16 cellular contexts compared by ENCODE assay signal in genomic region chr1:171160181-171160580, GRCh38. TPM values are rescaled to one million over a fixed set of nuclear protein-coding genes. Genes with fewer than 3 reads are reported as not detected.
DNase-seq lines count a peak whose midpoint lies in the region; ATAC-seq, FAIRE-seq and TF ChIP-seq lines count a peak whose summit lies in the region.
"Had no signal": no experiment of that assay in that cellular context is flagged by ENCODE, and none has a peak within 500 bp of the region (broad histone marks: within the 10 kb centered on the region; RNA-seq: fewer than 3 reads in every experiment).

No MANE protein-coding gene starts in this region.

- H3K4me3 ChIP-seq in pancreas (no peak overlapping the region), transverse colon (no peak overlapping the region), lower lobe of right lung (no peak overlapping the region)
- H3K4me3 ChIP-seq: mucosa of descending colon had no signal

- H3K27ac ChIP-seq in epithelial cell of prostate (peak overlapping the region; percentile 19), pancreas (peak overlapping the region in 3 of 4 donors; percentile 45 to 72 (median 67)), transverse colon (peak overlapping the region in 1 of 4 donors; percentile 1), lower lobe of right lung (no peak overlapping the region)

- ATAC-seq in GM18870 (IDR thresholded peaks at IDR 0.05; ENCODE audit: unreplicated experiment) = peak; percentile 73
- peak; percentile 68 for ATAC-seq in HG03175 (IDR thresholded peaks at IDR 0.05; ENCODE audit: unreplicated experiment)
- peak; percentile 31 to 87 (median 81) for ATAC-seq in pancreas
- ATAC-seq in lower lobe of right lung = no peak
- ATAC-seq: mucosa of descending colon had no signal

- no peak for TF ChIP-seq EP300 in transverse colon (IDR thresholded peaks at IDR 0.05; ENCODE audit: low read depth)

- H3K4me1 ChIP-seq in pancreas = no peaks in the 10 kb centered on the region
- H3K4me1 ChIP-seq in transverse colon = peaks cover 0 to 11% (median 4%) of the 10 kb centered on the region in 4 donors
- H3K4me1 ChIP-seq in lower lobe of right lung = no peaks in the 10 kb centered on the region

- WGBS in pancreas, 2 donors = 66 to 67% methylated on average over 2 of the region's 2 CpGs
- 34 to 47% methylated on average over 2 of the region's 2 CpGs for WGBS in transverse colon (ENCODE audit: low coverage in 1 of 2), 2 donors

- no peak for DNase-seq in epithelial cell of prostate (ENCODE audit: low read depth, low spot score)
- no peak for DNase-seq in pancreas
- no peak for DNase-seq in UCSD-AML1 (lab: John Stamatoyannopoulos, UW; ENCODE audit: unreplicated experiment)
- no peak for DNase-seq in DMS114 treated with DMSO at 0.1 percent for 48 hours (lab: John Stamatoyannopoulos, UW; ENCODE audit: unreplicated experiment)
- DNase-seq in transverse colon = no peak
- DNase-seq in lower lobe of right lung = no peak
- DNase-seq: activated naive CD4-positive, alpha-beta T cell treated with anti-CD3 and anti-CD28 coated beads, Interleukin-2, amount 50 U/mL, for 16 hours; cerebellar nuclear complex; mucosa of descending colon; NCI-H1436; NCI-H526 treated with DMSO at 0.1 percent for 48 hours; SHP77 treated with DMSO at 0.1 percent for 48 hours had no signal

- H3K27me3 ChIP-seq in pancreas (no peaks in the 10 kb centered on the region), transverse colon (no peaks in the 10 kb centered on the region), lower lobe of right lung (ENCODE audit: low read depth) (no peaks in the 10 kb centered on the region)

- in situ Hi-C loops in transverse colon (cut with MboI; ENCODE audit: low pct_ligation_motif_present in 1 of 4, low pct_unique_long_range_greater_than_20kb in 1 of 4, low sequenced_read_pairs in 3 of 4) = no loop called here

- intact Hi-C loops in pancreas (cut with DNase I) = no loop called here
- intact Hi-C loops in transverse colon (cut with DNase I; ENCODE audit: low total_unique reads) = no loop called here
- intact Hi-C loops in lower lobe of right lung (cut with DNase I) = no loop called here

- no peaks in the 10 kb centered on the region for H3K9me3 ChIP-seq in pancreas
- H3K9me3 ChIP-seq in transverse colon = no peaks in the 10 kb centered on the region
- H3K9me3 ChIP-seq in lower lobe of right lung = no peaks in the 10 kb centered on the region
- H3K9me3 ChIP-seq: mucosa of descending colon had no signal

- no peaks in the 10 kb centered on the region for H3K36me3 ChIP-seq in pancreas
- H3K36me3 ChIP-seq in transverse colon = no peaks in the 10 kb centered on the region
- H3K36me3 ChIP-seq in lower lobe of right lung = no peaks in the 10 kb centered on the region

- TF ChIP-seq CTCF in pancreas (IDR thresholded peaks at IDR 0.05) = no peak
- no peak for TF ChIP-seq CTCF in transverse colon (IDR thresholded peaks at IDR 0.05)
- TF ChIP-seq CTCF in lower lobe of right lung (IDR thresholded peaks at IDR 0.05) = no peak

- FAIRE-seq in pancreas (lab: Jason Lieb, UNC) = no peak
- FAIRE-seq: GM12892 had no signal

- TF ChIP-seq POLR2A in transverse colon (IDR thresholded peaks at IDR 0.05) = no peak

RNA-seq across cellular contexts. Expression of gene FMO2, which starts 24.9 kb away (rescaled TPM):
- total RNA-seq in pancreas (1 to 10 TPM; 2.3 to 9.6 (median 5.0) TPM), transverse colon (10 to 100 TPM in 1 of 4 donors, 1 to 10 TPM in 2, not detected in 1; 3.0 to 12.5 (median 4.9) TPM), lower lobe of right lung (288 TPM)
- polyA plus RNA-seq in pancreas = 1 to 10 TPM; 5.7 to 7.6 TPM
- polyA plus RNA-seq: IgD-negative memory B cell had no signal

Comparison
In these comparisons a context has a peak if more than half of its experiments do, and no peak if none do; other contexts are left out.
1. ATAC-seq: peak in GM18870 (single experiment), HG03175 (single experiment) and pancreas (4 of 4); none in lower lobe of right lung (0 of 2).
2. RNA of gene FMO2, which starts 24.9 kb away (total RNA-seq): 288 TPM in lower lobe of right lung (single experiment); 2.3 to 9.6 TPM in pancreas and 3.0 to 12.5 TPM in transverse colon; every median in the first group is over 10 times any median in the second.